ENCODE assay signal across 27 cellular contexts in genomic region chrX:35664838-35665237, GRCh38.
A peak's percentile ranks its signal among the peaks of the same experiment; 100 is the strongest.
DNase-seq lines count a peak whose midpoint lies in the region; ATAC-seq and TF ChIP-seq lines count a peak whose summit lies in the region.
"Had no signal": no experiment of that assay in that cellular context is flagged by ENCODE, and none has a peak within 500 bp of the region (broad histone marks: within the 10 kb centered on the region; RNA-seq: fewer than 3 reads in every experiment).

No MANE protein-coding gene starts in this region.

- no peak overlapping the region for H3K4me3 ChIP-seq in sigmoid colon
- H3K4me3 ChIP-seq: gastrocnemius medialis, hepatocyte, K562, vagina had no signal

- TF ChIP-seq POLR2A in sigmoid colon (IDR thresholded peaks at IDR 0.05): no peak

- no peaks in the 10 kb centered on the region for H3K4me1 ChIP-seq in sigmoid colon
- H3K4me1 ChIP-seq: gastrocnemius medialis, vagina had no signal

- intact Hi-C loops in sigmoid colon (cut with DNase I): no loop called here

- H3K27me3 ChIP-seq in sigmoid colon: no peaks in the 10 kb centered on the region
- H3K27me3 ChIP-seq: gastrocnemius medialis, hepatocyte, neutrophil, vagina had no signal

- no peaks in the 10 kb centered on the region for H3K9me3 ChIP-seq in sigmoid colon
- H3K9me3 ChIP-seq: gastrocnemius medialis, neutrophil, vagina had no signal

- no peaks in the 10 kb centered on the region for H3K36me3 ChIP-seq in sigmoid colon
- H3K36me3 ChIP-seq: gastrocnemius medialis, neutrophil, vagina, WERI-Rb-1 had no signal

- no peak for TF ChIP-seq EP300 in sigmoid colon (IDR thresholded peaks at IDR 0.05)

- H3K27ac ChIP-seq in sigmoid colon: no peak overlapping the region
- H3K27ac ChIP-seq: gastrocnemius medialis, hepatocyte, neutrophil, vagina, WERI-Rb-1 had no signal

- in situ Hi-C loops in GM13976 (cut with MboI; ENCODE audit: low sequenced_read_pairs, unreplicated experiment): no loop called here

- peak; percentile 41 for ATAC-seq in left lobe of liver
- ATAC-seq: activated naive CD8-positive, alpha-beta T cell treated with anti-CD3 and anti-CD28 coated beads, Interleukin-2, amount 50 U/mL, for 24 hours; activated T-cell treated with anti-CD3 and anti-CD28 coated beads, Interleukin-2, amount 50 U/mL, for 4 hours; gastrocnemius medialis; K562; Panc1 had no signal

- 13 to 42% methylated on average over 2 of the region's 2 CpGs for WGBS in sigmoid colon, 2 donors

- TF ChIP-seq CTCF in GM13976 (IDR thresholded peaks at IDR 0.05; ENCODE audit: borderline replicate concordance, control extremely low read depth, extremely low read depth, insufficient read depth, missing control alignments) (no peak), sigmoid colon (IDR thresholded peaks at IDR 0.05) (no peak)

- DNase-seq in SHP77 (lab: John Stamatoyannopoulos, UW): peak; percentile 15 to 20
- DNase-seq in SHP77 treated with DMSO at 0.1 percent for 48 hours (lab: John Stamatoyannopoulos, UW): no peak
- peak; percentile 44 for DNase-seq in NCI-H524 treated with DMSO at 0.1 percent for 48 hours (lab: John Stamatoyannopoulos, UW)
- DNase-seq in left lobe of liver (ENCODE audit: low spot score): no peak
- no peak for DNase-seq in GM03348 (ENCODE audit: low spot score)
- DNase-seq in GM13976 (ENCODE audit: low spot score): no peak
- DNase-seq in DMS153 treated with DMSO at 0.1 percent for 48 hours (lab: John Stamatoyannopoulos, UW; ENCODE audit: unreplicated experiment): no peak
- no peak for DNase-seq in sigmoid colon
- DNase-seq: activated CD4-positive, alpha-beta T cell treated with anti-CD3 and anti-CD28 coated beads, Interleukin-2, amount 10 ng/mL, durations not matched to agents 24 days and 14 days; activated gamma-delta T cell treated with Interleukin-2 at 50 U/mL for 16 hours; activated naive CD8-positive, alpha-beta T cell treated with anti-CD3 and anti-CD28 coated beads, Interleukin-2, amount 50 U/mL, for 24 hours; activated T-cell treated with anti-CD3 and anti-CD28 coated beads, Interleukin-2, amount 50 U/mL, for 4 hours; central memory CD4-positive, alpha-beta T cell; DND-41; gastrocnemius medialis; immature natural killer cell; NCI-H2081 treated with DMSO at 0.1 percent for 48 hours; NCI-H510A; stimulated activated naive CD4-positive, alpha-beta T cell treated with Interleukin-2 at 50 U/mL for 16 hours; SW 1271; T1000; WERI-Rb-1 had no signal

Comparison
In these comparisons a context has a peak if more than half of its experiments do, and no peak if none do; other contexts are left out.
1. DNase-seq: peak in SHP77 (2 of 2) and NCI-H524 treated with DMSO at 0.1 percent for 48 hours (single experiment); none in SHP77 treated with DMSO at 0.1 percent for 48 hours (single experiment), left lobe of liver (single experiment), GM03348 (single experiment), GM13976 (single experiment), DMS153 treated with DMSO at 0.1 percent for 48 hours (single experiment) and sigmoid colon (single experiment).